In genomic region chr14:104865069-104865630, GRCh38 we compare ENCODE assay signal across 8 cellular contexts. TPM values are rescaled to one million over a fixed set of nuclear protein-coding genes. Genes with fewer than 3 reads are reported as not detected.
DNase-seq lines count a peak whose midpoint lies in the region; ATAC-seq and TF ChIP-seq lines count a peak whose summit lies in the region.

Gene CEP170B, plus strand, starts transcription at chr14:104865268. Its CDS starts 3,183 bp downstream, at chr14:104868451.

- H3K9ac ChIP-seq in SK-N-MC (ENCODE audit: insufficient read length) = no peak within 1 kb of the TSS

- no peaks in the 10 kb centered on the region for H3K9me3 ChIP-seq in SK-N-MC (ENCODE audit: low read depth, low read length)
- H3K9me3 ChIP-seq in right cardiac atrium (ENCODE audit: control insufficient read depth, low read length) = no peaks in the 10 kb centered on the region

- H3K36me3 ChIP-seq in SK-N-MC (ENCODE audit: insufficient read depth, low read length) = no peaks in the 10 kb centered on the region

- no peaks in the 10 kb centered on the region for H3K4me1 ChIP-seq in right cardiac atrium (ENCODE audit: control insufficient read depth, insufficient read depth, low read length)

- no peaks in the 10 kb centered on the region for H3K27me3 ChIP-seq in right cardiac atrium (ENCODE audit: control insufficient read depth, insufficient read depth)

- ATAC-seq in right cardiac atrium (peak; percentile 39 to 65), HG03342 (IDR thresholded peaks at IDR 0.05; ENCODE audit: unreplicated experiment) (no peak)

- H3K27ac ChIP-seq in SK-N-MC (no peak within 1 kb of the TSS), right cardiac atrium (ENCODE audit: low read length) (no peak within 1 kb of the TSS)

- in situ Hi-C loops in astrocyte of the cerebellum (cut with HindIII; ENCODE audit: low sequenced_read_pairs) = no loop called here

- peak; percentile 74 for DNase-seq in NCI-H748 (lab: John Stamatoyannopoulos, UW; ENCODE audit: unreplicated experiment)
- no peak for DNase-seq in NCI-H748 treated with DMSO at 0.1 percent for 48 hours (lab: John Stamatoyannopoulos, UW)
- no peak for DNase-seq in SK-N-MC (ENCODE audit: low read depth, low spot score)
- no peak for DNase-seq in astrocyte of the cerebellum (ENCODE audit: low read depth)
- peak; percentile 55 to 79 (median 78) for DNase-seq in right cardiac atrium
- DNase-seq in renal cortical epithelial cell (ENCODE audit: low read depth) = no peak
- DNase-seq in cerebellar cortex (ENCODE audit: low spot score) = no peak

- WGBS in right cardiac atrium = under 1% methylated on average over 90 of the region's 90 CpGs

- intact Hi-C loops in right cardiac atrium (cut with DNase I) = no loop called here

- no peak for TF ChIP-seq CTCF in astrocyte of the cerebellum (IDR thresholded peaks at IDR 0.05; ENCODE audit: low read depth, low read length, missing control alignments)

- H3K4me3 ChIP-seq in SK-N-MC (peak within 1 kb of the TSS; percentile 69), astrocyte of the cerebellum (ENCODE audit: low read depth, low read length) (peak within 1 kb of the TSS; percentile 68), right cardiac atrium (ENCODE audit: low read length) (peak within 1 kb of the TSS; percentile 77)

RNA-seq across cellular contexts. Expression of gene CEP170B, which starts in this region (rescaled TPM):
- total RNA-seq in right cardiac atrium (10 to 100 TPM; 10.4 to 19.1 (median 11.9) TPM), renal cortical epithelial cell (31.3 and 40.1 TPM in 2 replicates)
- polyA plus RNA-seq in right cardiac atrium = 8.4 TPM

Comparison
In these comparisons a context has a peak if more than half of its experiments do, and no peak if none do; other contexts are left out.
1. DNase-seq: peak in NCI-H748 (single experiment) and right cardiac atrium (3 of 3); none in NCI-H748 treated with DMSO at 0.1 percent for 48 hours (single experiment), SK-N-MC (single experiment), astrocyte of the cerebellum (single experiment), renal cortical epithelial cell (single experiment) and cerebellar cortex (single experiment).
2. Peak in every context shown above with its lines, with median percentiles within 50 percentile points of each other: H3K4me3 ChIP-seq.